9 cellular contexts compared by ENCODE assay signal in the genomic region with DNA sequence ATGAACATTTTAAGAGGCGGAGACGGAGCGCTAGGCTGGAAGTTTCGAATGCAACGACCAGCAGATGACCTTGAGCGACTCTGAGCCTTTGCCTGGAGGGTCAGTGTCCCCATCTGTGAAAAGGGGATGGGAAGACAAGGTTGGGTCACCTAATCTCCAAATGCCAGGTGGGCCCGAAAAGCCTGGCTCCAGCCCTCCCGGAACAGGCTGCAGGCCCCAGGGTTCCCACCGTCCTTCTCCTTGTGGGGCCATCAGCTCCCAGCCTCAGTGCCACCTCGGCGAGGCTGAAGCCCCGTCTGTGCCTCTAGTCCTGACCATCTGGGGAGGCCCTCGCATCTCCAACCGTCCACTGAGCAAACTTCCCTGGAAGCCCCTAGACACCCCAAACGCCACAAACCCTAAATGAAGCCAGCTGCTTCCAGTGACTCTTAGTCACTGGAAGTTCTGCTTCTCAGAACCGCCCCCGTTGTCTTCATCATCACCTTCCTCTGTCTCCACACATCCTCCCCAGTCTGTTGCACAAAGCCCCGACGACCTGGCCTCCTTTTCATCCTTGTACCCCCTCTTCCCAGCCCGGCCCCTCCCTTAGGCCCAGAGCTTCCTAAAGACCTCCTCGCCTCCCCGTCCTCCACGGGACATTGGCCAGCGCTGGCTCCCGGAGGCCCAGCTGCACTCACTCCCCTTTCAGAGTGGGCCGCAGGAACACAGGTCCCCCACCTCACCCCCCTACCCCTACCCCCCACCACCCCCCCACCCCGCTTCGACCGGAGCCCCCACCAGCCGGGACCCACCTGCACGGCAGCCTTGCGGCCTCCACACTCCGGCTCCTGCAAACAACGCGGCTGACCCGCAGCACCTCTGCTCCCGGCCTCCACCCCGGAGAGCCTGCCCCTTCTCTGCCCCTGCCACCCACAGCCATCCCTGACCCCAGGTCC. TPM values are rescaled to one million over a fixed set of nuclear protein-coding genes. Genes with fewer than 3 reads are reported as not detected.
DNase-seq lines count a peak whose midpoint lies in the region; ATAC-seq lines count a peak whose summit lies in the region.
"Had no signal": no experiment of that assay in that cellular context is flagged by ENCODE, and none has a peak within 500 bp of the region (broad histone marks: within the 10 kb centered on the region; RNA-seq: fewer than 3 reads in every experiment).

No MANE protein-coding gene starts in this region.

- H3K4me1 ChIP-seq in ES-I3 (ENCODE audit: insufficient read depth, low read length), result peaks cover 13% of the 10 kb centered on the region; the same call in 1 of the 2 replicates
- no peaks in the 10 kb centered on the region; the same call in 1 of the 2 replicates for H3K4me1 ChIP-seq in iPS DF 6.9 (ENCODE audit: control insufficient read depth, insufficient read depth, low read length)

- no peaks in the 10 kb centered on the region for H3K36me3 Mint-ChIP-seq in activated T-helper 17 cell treated with anti-CD3 and anti-CD28 coated beads, Interleukin-2, amount 50 U/mL, for 72 hours (ENCODE audit: low read depth)

- H3K27ac ChIP-seq in iPS DF 6.9 (ENCODE audit: low read length), result no peak overlapping the region
- H3K27ac ChIP-seq in skin epidermis, result peak overlapping the region in 17 of 21 experiments; percentile 7 to 87 (median 60)

- H3K9me3 ChIP-seq in ES-I3 (ENCODE audit: control insufficient read depth, insufficient read depth, low read length), result no peaks in the 10 kb centered on the region
- H3K9me3 ChIP-seq in iPS DF 6.9 (ENCODE audit: control insufficient read depth, insufficient read depth, low read length), result no peaks in the 10 kb centered on the region

- peak overlapping the region; percentile 66 for H3K9ac ChIP-seq in ES-I3 (ENCODE audit: low read depth, low read length)

- WGBS in iPS DF 6.9 (ENCODE audit: insufficient coverage, insufficient read length), result no CpG with 5 or more reads among the region's 38 CpGs

- H3K27me3 Mint-ChIP-seq in activated T-helper 17 cell treated with anti-CD3 and anti-CD28 coated beads, Interleukin-2, amount 50 U/mL, for 72 hours, result peaks cover 48% of the 10 kb centered on the region

- peaks cover 5% of the 10 kb centered on the region for H3K4me1 Mint-ChIP-seq in activated T-helper 17 cell treated with anti-CD3 and anti-CD28 coated beads, Interleukin-2, amount 50 U/mL, for 72 hours

- H3K27ac Mint-ChIP-seq in activated T-helper 17 cell treated with anti-CD3 and anti-CD28 coated beads, Interleukin-2, amount 50 U/mL, for 72 hours, result no peak overlapping the region

- no peaks in the 10 kb centered on the region for H3K9me3 Mint-ChIP-seq in activated T-helper 17 cell treated with anti-CD3 and anti-CD28 coated beads, Interleukin-2, amount 50 U/mL, for 72 hours

- DNase-seq in iPS DF 6.9 (ENCODE audit: low read depth, low spot score) (no peak), T1000 (lab: John Stamatoyannopoulos, UW) (no peak)
- DNase-seq: MV-4-11 had no signal

- ATAC-seq in activated T-helper 17 cell treated with anti-CD3 and anti-CD28 coated beads, Interleukin-2, amount 50 U/mL, for 72 hours (replicated peaks), result peak; percentile 61
- ATAC-seq in HG02938 (IDR thresholded peaks at IDR 0.05; ENCODE audit: unreplicated experiment) (no peak), HG02610 (IDR thresholded peaks at IDR 0.05; ENCODE audit: unreplicated experiment) (no peak), HG02885 (IDR thresholded peaks at IDR 0.05; ENCODE audit: poor library complexity, unreplicated experiment) (no peak)

- H3K36me3 ChIP-seq in ES-I3 (ENCODE audit: insufficient read depth, low read length) (no peaks in the 10 kb centered on the region), iPS DF 6.9 (ENCODE audit: control insufficient read depth, insufficient read depth, low read length) (no peaks in the 10 kb centered on the region)

- peaks cover 5% of the 10 kb centered on the region; the same call in 1 of the 2 replicates for H3K27me3 ChIP-seq in iPS DF 6.9 (ENCODE audit: control insufficient read depth, insufficient read depth, low read length)

- H3K4me3 ChIP-seq in iPS DF 6.9 (ENCODE audit: low read length), result peak overlapping the region; percentile 55; the same call in 1 of the 2 replicates
- peak overlapping the region; percentile 17 to 44 (median 24) for H3K4me3 ChIP-seq in skin epidermis

- peak overlapping the region; percentile 41 for H3K4me3 Mint-ChIP-seq in activated T-helper 17 cell treated with anti-CD3 and anti-CD28 coated beads, Interleukin-2, amount 50 U/mL, for 72 hours

RNA-seq across cellular contexts. Expression of a gene that starts 1.0 kb away (rescaled TPM):
- 1 to 10 TPM; 1.1 to 1.9 TPM for total RNA-seq in activated T-helper 17 cell treated with anti-CD3 and anti-CD28 coated beads, Interleukin-2, amount 50 U/mL, for 72 hours
